19 cellular contexts compared by ENCODE assay signal in genomic region chr7:128263420-128263819, GRCh38. TPM values are rescaled to one million over a fixed set of nuclear protein-coding genes. Genes with fewer than 3 reads are reported as not detected.
DNase-seq lines count a peak whose midpoint lies in the region; ATAC-seq and TF ChIP-seq lines count a peak whose summit lies in the region.
"Had no signal": no experiment of that assay in that cellular context is flagged by ENCODE, and none has a peak within 500 bp of the region (broad histone marks: within the 10 kb centered on the region; RNA-seq: fewer than 3 reads in every experiment).

No MANE protein-coding gene starts in this region.

- H3K9ac ChIP-seq in SK-N-SH (no peak overlapping the region), adipocyte (ENCODE audit: low read length) (peak overlapping the region; percentile 57)

- H3K4me1 Mint-ChIP-seq in type B pancreatic cell (ENCODE audit: unreplicated experiment) = peaks cover 31% of the 10 kb centered on the region
- H3K4me1 Mint-ChIP-seq in activated T-helper 2 cell treated with anti-CD3 and anti-CD28 coated beads, Interferon-gamma antibody, Interleukin-2, Interleukin-4, amounts not matched to agents 10 μg/mL and 5 μg/mL and 100 μg/mL, durations not matched to agents 14 hours and 24 hours and 36 hours (ENCODE audit: low read depth) = no peaks in the 10 kb centered on the region

- no peaks in the 10 kb centered on the region for H3K79me2 ChIP-seq in SK-N-SH (ENCODE audit: insufficient read depth)

- H3K9me3 ChIP-seq in SK-N-SH = no peaks in the 10 kb centered on the region
- H3K9me3 ChIP-seq in adipocyte (ENCODE audit: control insufficient read depth, low read length) = no peaks in the 10 kb centered on the region

- H3K27ac Mint-ChIP-seq in type B pancreatic cell = peak overlapping the region; percentile 8
- H3K27ac Mint-ChIP-seq in activated T-helper 2 cell treated with anti-CD3 and anti-CD28 coated beads, Interferon-gamma antibody, Interleukin-2, Interleukin-4, amounts not matched to agents 10 μg/mL and 5 μg/mL and 100 μg/mL, durations not matched to agents 14 hours and 24 hours and 36 hours = no peak overlapping the region
- H3K27ac Mint-ChIP-seq: CD14-positive monocyte had no signal

- no peaks in the 10 kb centered on the region for H3K9me3 Mint-ChIP-seq in type B pancreatic cell
- no peaks in the 10 kb centered on the region for H3K9me3 Mint-ChIP-seq in activated T-helper 2 cell treated with anti-CD3 and anti-CD28 coated beads, Interferon-gamma antibody, Interleukin-2, Interleukin-4, amounts not matched to agents 10 μg/mL and 5 μg/mL and 100 μg/mL, durations not matched to agents 14 hours and 24 hours and 36 hours

- H3K4me1 ChIP-seq in SK-N-SH (ENCODE audit: control insufficient read depth in 1 of 2, insufficient read depth in 2 of 2, low read depth in 1 of 2, low read length in 1 of 2) (peaks cover 18 to 47% of the 10 kb centered on the region in 2 experiments; a peak in 3 of 4 replicates), adipocyte (ENCODE audit: control insufficient read depth, insufficient read depth, low read length) (peaks cover 49% of the 10 kb centered on the region)

- intact Hi-C loops in activated T-helper 2 cell treated with anti-CD3 and anti-CD28 coated beads, Interferon-gamma antibody, Interleukin-2, Interleukin-4, amounts not matched to agents 10 μg/mL and 5 μg/mL and 100 μg/mL, durations not matched to agents 14 hours and 24 hours and 36 hours (cut with micrococcal nuclease) = no loop called here

- POLR2A ChIA-PET in SK-N-SH (lab: Yijun Ruan, JAX) = no interaction called here

- H3K36me3 ChIP-seq in SK-N-SH (replicated peaks in 1 of 2; ENCODE audit: control insufficient read depth in 1 of 2, insufficient read depth in 2 of 2, low read length in 1 of 2) (no peaks in the 10 kb centered on the region), adipocyte (ENCODE audit: control insufficient read depth, insufficient read depth, low read length, severe bottlenecking) (no peaks in the 10 kb centered on the region)

- ATAC-seq in SK-N-SH treated with all-trans-retinoic acid at 6 μM for 48 hours = no peak
- ATAC-seq in HG03159 (IDR thresholded peaks at IDR 0.05; ENCODE audit: unreplicated experiment) = no peak

- CTCF ChIA-PET in SK-N-SH (lab: Yijun Ruan, JAX) = interaction anchor here (0.7 to 1.4 kb wide), 3 partner anchors 12 to 127 kb away, joined by 3 read pairs; no protein-coding TSS in a partner anchor

- H3K9me2 ChIP-seq in SK-N-SH = no peaks in the 10 kb centered on the region

- H3K36me3 Mint-ChIP-seq in type B pancreatic cell = no peaks in the 10 kb centered on the region
- H3K36me3 Mint-ChIP-seq in activated T-helper 2 cell treated with anti-CD3 and anti-CD28 coated beads, Interferon-gamma antibody, Interleukin-2, Interleukin-4, amounts not matched to agents 10 μg/mL and 5 μg/mL and 100 μg/mL, durations not matched to agents 14 hours and 24 hours and 36 hours (ENCODE audit: low read depth) = no peaks in the 10 kb centered on the region
- H3K36me3 Mint-ChIP-seq: CD14-positive monocyte had no signal

- H3K4me3 ChIP-seq in SK-N-SH (ENCODE audit: low read depth in 2 of 2, low read length in 1 of 2) = no peak overlapping the region
- no peak overlapping the region for H3K4me3 ChIP-seq in adipocyte (ENCODE audit: low read length)

- TF ChIP-seq CTCF in SK-N-SH (IDR thresholded peaks at IDR 0.05) (no peak), type B pancreatic cell (conservative IDR thresholded peaks at IDR 0.05) (no peak)

- H2AFZ ChIP-seq in SK-N-SH (ENCODE audit: low read depth) = no peak overlapping the region

- no peak overlapping the region for H3K27ac ChIP-seq in SK-N-SH (ENCODE audit: low read depth in 2 of 2, low read length in 1 of 2)
- H3K27ac ChIP-seq: 22Rv1 had no signal

- DNase-seq in SK-N-SH (no peak), adipocyte (ENCODE audit: low read depth) (no peak), iPS-NIHi11 (ENCODE audit: low spot score) (peak; percentile 64), type B pancreatic cell (ENCODE audit: extremely low spot score, unreplicated experiment) (no peak)
- no peak for DNase-seq in activated CD4-positive, alpha-beta T cell treated with anti-CD3 and anti-CD28 coated beads for 4 hours
- DNase-seq in activated T-helper 2 cell treated with anti-CD3 and anti-CD28 coated beads, Interferon-gamma antibody, Interleukin-2, Interleukin-4, amounts not matched to agents 10 μg/mL and 5 μg/mL and 100 μg/mL, durations not matched to agents 14 hours and 24 hours and 36 hours (ENCODE audit: low spot score) = no peak
- DNase-seq: DMS79, NCI-H1092 treated with DMSO at 0.1 percent for 48 hours, NCI-H1694 treated with DMSO at 0.1 percent for 48 hours, NCI-H2107, NCI-H510A, NCI-H748 treated with DMSO at 0.1 percent for 48 hours, SHP77 had no signal

- H3K4me3 Mint-ChIP-seq in type B pancreatic cell = no peak overlapping the region
- no peak overlapping the region for H3K4me3 Mint-ChIP-seq in activated T-helper 2 cell treated with anti-CD3 and anti-CD28 coated beads, Interferon-gamma antibody, Interleukin-2, Interleukin-4, amounts not matched to agents 10 μg/mL and 5 μg/mL and 100 μg/mL, durations not matched to agents 14 hours and 24 hours and 36 hours (ENCODE audit: low read depth)
- H3K4me3 Mint-ChIP-seq: CD14-positive monocyte had no signal

- no peak overlapping the region for H3K4me2 ChIP-seq in SK-N-SH

- no peak for TF ChIP-seq RAD21 in SK-N-SH (IDR thresholded peaks at IDR 0.05; ENCODE audit: low read length)

- H3F3A ChIP-seq in SK-N-SH (replicated peaks; ENCODE audit: insufficient read depth) = no peaks in the 10 kb centered on the region

- no peak for TF ChIP-seq EP300 in SK-N-SH (IDR thresholded peaks at IDR 0.05; ENCODE audit: borderline replicate concordance in 1 of 2, low read depth in 1 of 2, low read length in 1 of 2)

- no peaks in the 10 kb centered on the region for H3K27me3 Mint-ChIP-seq in type B pancreatic cell
- H3K27me3 Mint-ChIP-seq in activated T-helper 2 cell treated with anti-CD3 and anti-CD28 coated beads, Interferon-gamma antibody, Interleukin-2, Interleukin-4, amounts not matched to agents 10 μg/mL and 5 μg/mL and 100 μg/mL, durations not matched to agents 14 hours and 24 hours and 36 hours (ENCODE audit: low read depth) = peaks cover 4% of the 10 kb centered on the region

- 77% methylated on average over 3 of the region's 3 CpGs for WGBS in SK-N-SH (ENCODE audit: low lambda C conversion rate)

- no peaks in the 10 kb centered on the region for H4K20me1 ChIP-seq in SK-N-SH (ENCODE audit: insufficient read depth)

- no peaks in the 10 kb centered on the region for H3K27me3 ChIP-seq in SK-N-SH (ENCODE audit: insufficient read depth)
- no peaks in the 10 kb centered on the region for H3K27me3 ChIP-seq in adipocyte (replicated peaks; ENCODE audit: control insufficient read depth, insufficient read depth, low read length)

TF ChIP-seq in SK-N-SH, 30 proteins besides CTCF, POLR2A, EP300 and RAD21:
- TF ChIP-seq USF1 (IDR thresholded peaks at IDR 0.05; ENCODE audit: borderline replicate concordance, low read depth) = peak; percentile 23; the same call in 1 of the 2 replicates
- TF ChIP-seq CHD2 (IDR thresholded peaks at IDR 0.05; ENCODE audit: low read length, partially characterized antibody) = no peak

TF ChIP-seq in SK-N-SH treated with all-trans-retinoic acid at 6 μM for 48 hours, 23 proteins besides CTCF, POLR2A, EP300 and RAD21:
- TF ChIP-seq RARB (CRISPR knock-in tag; IDR thresholded peaks at IDR 0.05) (no peak), GLIS3 (CRISPR knock-in tag; IDR thresholded peaks at IDR 0.05) (no peak)

RNA-seq across cellular contexts. Expression of gene LEP, which starts 22.3 kb away (rescaled TPM):
- not detected in 2 replicates for polyA plus RNA-seq in SK-N-SH (2012; rRNA removed)
- polyA plus RNA-seq in SK-N-SH (2012; cell fraction: cytosol; rRNA removed) = not detected in 2 replicates
- polyA plus RNA-seq in SK-N-SH (2012; cell fraction: nucleus; rRNA removed) = not detected in 2 replicates
- not detected in 2 replicates for total RNA-seq in type B pancreatic cell (ENCODE audit: low replicate concordance)
- not detected in 2 replicates for total RNA-seq in activated T-helper 2 cell treated with anti-CD3 and anti-CD28 coated beads, Interferon-gamma antibody, Interleukin-2, Interleukin-4, amounts not matched to agents 10 μg/mL and 5 μg/mL and 100 μg/mL, durations not matched to agents 14 hours and 24 hours and 36 hours
- total RNA-seq: OCI-LY7 had no signal
- polyA plus RNA-seq: AG04450 had no signal
